ENCODE assay signal across 19 cellular contexts in the genomic region with DNA sequence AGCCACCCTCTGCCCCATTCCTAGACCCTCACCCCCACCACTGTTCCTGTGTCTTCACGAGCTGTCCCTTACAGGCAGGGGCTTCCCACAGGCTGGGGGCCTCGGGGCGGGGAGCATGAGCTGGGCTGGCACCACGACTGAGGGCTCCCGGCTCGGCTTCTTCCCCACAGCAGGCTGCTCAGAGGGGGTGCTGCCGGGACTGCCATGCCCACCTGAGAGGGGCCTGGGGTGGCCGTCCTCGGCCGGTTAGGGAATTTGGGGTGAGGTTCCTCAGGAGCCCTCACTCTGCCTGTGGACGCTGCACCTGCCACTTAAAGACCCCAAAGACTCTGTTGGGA. TPM values are rescaled to one million over a fixed set of nuclear protein-coding genes. Genes with fewer than 3 reads are reported as not detected.
"Had no signal": no experiment of that assay in that cellular context is flagged by ENCODE, and none has a peak within 500 bp of the region (broad histone marks: within the 10 kb centered on the region; RNA-seq: fewer than 3 reads in every experiment).

No MANE protein-coding gene starts in this region.

- H3K27ac ChIP-seq: RWPE1 had no signal

- H3K9ac ChIP-seq: SK-N-SH had no signal

- H3K4me2 ChIP-seq: SK-N-SH had no signal

- ATAC-seq: Panc1, PC-3 had no signal

- DNase-seq: KBM-7, MV-4-11, NCI-H1048, NCI-H1105, NCI-H1417, NCI-H1436 treated with DMSO at 0.1 percent for 48 hours, NCI-H1694, NCI-H187 treated with DMSO at 0.1 percent for 48 hours, NCI-H2029 treated with DMSO at 0.1 percent for 48 hours, NCI-H226, NCI-H446, NCI-H510A, NCI-H774, PC-3, SK-N-SH had no signal

- H3K9me3 ChIP-seq: SK-N-SH had no signal

RNA-seq across cellular contexts. Expression of gene SLC25A47, which starts 6.8 kb away (rescaled TPM):
- total RNA-seq: LHCN-M2, MCF 10A had no signal
- polyA plus RNA-seq: SK-N-SH had no signal
